8 cellular contexts compared by ENCODE assay signal in genomic region chr10:23448802-23449570, GRCh38. TPM values are rescaled to one million over a fixed set of nuclear protein-coding genes. Genes with fewer than 3 reads are reported as not detected.
DNase-seq lines count a peak whose midpoint lies in the region; ATAC-seq, FAIRE-seq and TF ChIP-seq lines count a peak whose summit lies in the region.

No MANE protein-coding gene starts in this region.

- DNase-seq in GM12892 (ENCODE audit: insufficient read length) (peak; percentile 14), HTR-8/SVneo (ENCODE audit: insufficient read length, low spot score) (peak; percentile 18), fibroblast of peridontal ligament (ENCODE audit: extremely low read depth) (peak; percentile 18), NCI-H1105 (lab: John Stamatoyannopoulos, UW) (no peak), hepatic stellate cell (ENCODE audit: low spot score) (no peak), frontal cortex (ENCODE audit: low spot score in 2 of 2) (no peak), stomach (no peak)

- TF ChIP-seq CTCF in stomach (IDR thresholded peaks at IDR 0.05) = no peak

- ATAC-seq in GM21528 (IDR thresholded peaks at IDR 0.05; ENCODE audit: low FRiP score, unreplicated experiment) = peak; percentile 91

- no peaks in the 10 kb centered on the region for H3K27me3 ChIP-seq in stomach

- TF ChIP-seq POLR2A in GM12892 (IDR thresholded peaks at IDR 0.05; ENCODE audit: low read depth, low read length) (no peak), stomach (IDR thresholded peaks at IDR 0.05) (no peak)

- H3K4me1 ChIP-seq in stomach = peaks cover 0 to 14% (median 3%) of the 10 kb centered on the region in 4 donors

- intact Hi-C loops in stomach (cut with DNase I; ENCODE audit: low total_unique reads) = no loop called here

- 70 to 77% (median 77%) methylated on average over 7 of the region's 7 CpGs for WGBS in stomach, 5 donors

- no peaks in the 10 kb centered on the region for H3K9me3 ChIP-seq in stomach

- H3K4me3 ChIP-seq in stomach = no peak overlapping the region

- FAIRE-seq in GM12892 (lab: Jason Lieb, UNC) (peak; percentile 92), HTR-8/SVneo (lab: Jason Lieb, UNC) (no peak), frontal cortex (lab: Jason Lieb, UNC) (no peak)

- peaks cover 0 to 14% (median 8%) of the 10 kb centered on the region in 4 donors for H3K36me3 ChIP-seq in stomach

- TF ChIP-seq EP300 in stomach (IDR thresholded peaks at IDR 0.05) = no peak

- peak overlapping the region in 2 of 5 donors; percentile 17 to 19 for H3K27ac ChIP-seq in stomach

RNA-seq across cellular contexts. Expression of gene OTUD1, which starts 10.1 kb away (rescaled TPM):
- 2.2 TPM for polyA plus RNA-seq in GM12892 (2012; ENCODE audit: missing spikeins)
- total RNA-seq in frontal cortex = 16.7 TPM
- total RNA-seq in stomach = 10 to 100 TPM; 13.0 to 36.9 (median 15.2) TPM
- 10 to 100 TPM in 1 of 3 donors, 1 to 10 TPM in 2; 5.0 to 27.6 (median 5.3) TPM for polyA plus RNA-seq in stomach

Comparison
In these comparisons a context has a peak if more than half of its experiments do, and no peak if none do; other contexts are left out.
1. DNase-seq: peak in GM12892 (single experiment), HTR-8/SVneo (single experiment) and fibroblast of peridontal ligament (single experiment); none in NCI-H1105 (single experiment), hepatic stellate cell (single experiment), frontal cortex (0 of 2) and stomach (single experiment).